8 cellular contexts compared by ENCODE assay signal in the genomic region with DNA sequence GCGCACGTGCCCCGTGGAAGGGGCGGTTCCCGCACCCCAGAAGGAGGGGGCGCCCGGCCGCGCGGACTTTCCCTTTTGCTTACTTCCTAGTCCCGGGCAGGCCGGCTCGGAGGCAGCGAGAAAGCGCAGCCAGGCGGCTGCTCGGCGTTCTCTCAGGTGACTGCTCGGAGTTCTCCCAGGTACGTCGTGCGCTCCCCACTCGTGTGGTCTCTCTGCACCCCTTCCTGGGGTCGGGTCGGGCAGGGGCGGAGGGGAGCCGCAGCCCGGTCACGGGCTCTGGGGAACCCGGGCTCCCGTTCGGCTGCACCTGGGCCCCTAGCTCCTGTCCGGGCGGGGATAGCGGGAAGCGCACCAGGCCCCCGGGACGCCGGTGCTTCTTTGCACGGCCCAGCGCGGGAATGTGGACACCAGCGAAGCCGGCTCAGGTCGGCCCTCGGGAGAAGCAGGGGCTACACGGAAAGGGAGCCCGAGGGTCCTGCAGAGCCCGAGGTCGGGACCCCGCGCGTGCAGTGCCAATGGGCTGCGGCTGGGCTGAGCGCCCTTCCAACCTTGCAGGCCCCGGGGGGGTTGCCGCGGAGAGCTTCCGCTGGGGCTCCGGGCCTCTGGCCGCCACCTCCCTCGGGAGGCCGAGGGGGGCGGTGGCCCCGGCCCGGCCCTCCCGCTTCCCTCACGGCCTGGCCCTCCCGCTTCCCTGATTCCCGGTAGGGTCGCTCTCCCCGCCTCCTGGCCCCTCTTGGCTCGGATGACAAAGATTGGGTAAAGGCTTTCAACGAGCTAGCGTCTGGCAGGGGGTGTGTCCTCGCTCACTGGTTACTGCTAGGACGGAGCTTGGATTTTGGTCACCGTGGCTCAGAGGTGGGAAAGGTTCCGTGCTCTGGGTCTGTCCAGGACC. TPM values are rescaled to one million over a fixed set of nuclear protein-coding genes. Genes with fewer than 3 reads are reported as not detected.
DNase-seq lines count a peak whose midpoint lies in the region; ATAC-seq lines count a peak whose summit lies in the region.

A gene with protein sequence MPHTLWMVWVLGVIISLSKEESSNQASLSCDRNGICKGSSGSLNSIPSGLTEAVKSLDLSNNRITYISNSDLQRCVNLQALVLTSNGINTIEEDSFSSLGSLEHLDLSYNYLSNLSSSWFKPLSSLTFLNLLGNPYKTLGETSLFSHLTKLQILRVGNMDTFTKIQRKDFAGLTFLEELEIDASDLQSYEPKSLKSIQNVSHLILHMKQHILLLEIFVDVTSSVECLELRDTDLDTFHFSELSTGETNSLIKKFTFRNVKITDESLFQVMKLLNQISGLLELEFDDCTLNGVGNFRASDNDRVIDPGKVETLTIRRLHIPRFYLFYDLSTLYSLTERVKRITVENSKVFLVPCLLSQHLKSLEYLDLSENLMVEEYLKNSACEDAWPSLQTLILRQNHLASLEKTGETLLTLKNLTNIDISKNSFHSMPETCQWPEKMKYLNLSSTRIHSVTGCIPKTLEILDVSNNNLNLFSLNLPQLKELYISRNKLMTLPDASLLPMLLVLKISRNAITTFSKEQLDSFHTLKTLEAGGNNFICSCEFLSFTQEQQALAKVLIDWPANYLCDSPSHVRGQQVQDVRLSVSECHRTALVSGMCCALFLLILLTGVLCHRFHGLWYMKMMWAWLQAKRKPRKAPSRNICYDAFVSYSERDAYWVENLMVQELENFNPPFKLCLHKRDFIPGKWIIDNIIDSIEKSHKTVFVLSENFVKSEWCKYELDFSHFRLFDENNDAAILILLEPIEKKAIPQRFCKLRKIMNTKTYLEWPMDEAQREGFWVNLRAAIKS (plus strand): TSS at position 99 of the 892 bp plus-strand sequence. CDS start 18,628 bp downstream, outside the sequence.

- no peak within 1 kb of the TSS for H3K9ac ChIP-seq in HUES48 (ENCODE audit: low read depth, low read length)

- H3K4me3 ChIP-seq in CD4-positive, CD25-positive, alpha-beta regulatory T cell (ENCODE audit: low read depth, low read length): peak within 1 kb of the TSS; percentile 52
- H3K4me3 ChIP-seq in HUES48 (ENCODE audit: low read depth, low read length): peak within 1 kb of the TSS; percentile 68

- peaks cover 43% of the 10 kb centered on the region for H3K27me3 Mint-ChIP-seq in CD4-positive, CD25-positive, alpha-beta regulatory T cell
- peaks cover 36% of the 10 kb centered on the region for H3K27me3 Mint-ChIP-seq in activated CD4-positive, alpha-beta T cell treated with anti-CD3 and anti-CD28 coated beads, Interleukin-2, amount 10 ng/mL, durations not matched to agents 24 days and 14 days

- H3K36me3 ChIP-seq in CD4-positive, CD25-positive, alpha-beta regulatory T cell (ENCODE audit: control insufficient read depth, insufficient read depth, low read length): no peaks in the 10 kb centered on the region
- H3K36me3 ChIP-seq in HUES48 (ENCODE audit: control insufficient read depth, insufficient read depth, low read length): no peaks in the 10 kb centered on the region

- ATAC-seq in CD4-positive, CD25-positive, alpha-beta regulatory T cell (ENCODE audit: low read depth in 2 of 2): peak; percentile 70 to 80
- peak; percentile 91 for ATAC-seq in GM19467 (IDR thresholded peaks at IDR 0.05; ENCODE audit: unreplicated experiment)

- H3K27me3 ChIP-seq in CD4-positive, CD25-positive, alpha-beta regulatory T cell (ENCODE audit: control insufficient read depth, insufficient read depth, low read length): peaks cover 13% of the 10 kb centered on the region
- H3K27me3 ChIP-seq in HUES48 (ENCODE audit: control insufficient read depth, insufficient read depth, low read length): peaks cover 46% of the 10 kb centered on the region

- H3K4me1 Mint-ChIP-seq in CD4-positive, CD25-positive, alpha-beta regulatory T cell: peaks cover 5 to 17% (median 12%) of the 10 kb centered on the region in 4 donors
- H3K4me1 Mint-ChIP-seq in activated CD4-positive, alpha-beta T cell treated with anti-CD3 and anti-CD28 coated beads, Interleukin-2, amount 10 ng/mL, durations not matched to agents 24 days and 14 days: peaks cover 11% of the 10 kb centered on the region

- H3K36me3 Mint-ChIP-seq in CD4-positive, CD25-positive, alpha-beta regulatory T cell: peaks cover 9% of the 10 kb centered on the region
- peaks cover 8% of the 10 kb centered on the region for H3K36me3 Mint-ChIP-seq in activated CD4-positive, alpha-beta T cell treated with anti-CD3 and anti-CD28 coated beads, Interleukin-2, amount 10 ng/mL, durations not matched to agents 24 days and 14 days (ENCODE audit: low read depth)

- peak within 1 kb of the TSS; percentile 16 to 74 (median 70) for H3K27ac Mint-ChIP-seq in CD4-positive, CD25-positive, alpha-beta regulatory T cell
- no peak within 1 kb of the TSS for H3K27ac Mint-ChIP-seq in activated CD4-positive, alpha-beta T cell treated with anti-CD3 and anti-CD28 coated beads, Interleukin-2, amount 10 ng/mL, durations not matched to agents 24 days and 14 days

- peak within 1 kb of the TSS; percentile 81 to 89 (median 86) for H3K4me3 Mint-ChIP-seq in CD4-positive, CD25-positive, alpha-beta regulatory T cell
- H3K4me3 Mint-ChIP-seq in activated CD4-positive, alpha-beta T cell treated with anti-CD3 and anti-CD28 coated beads, Interleukin-2, amount 10 ng/mL, durations not matched to agents 24 days and 14 days: peak within 1 kb of the TSS; percentile 80

- no peak within 1 kb of the TSS for H3K27ac ChIP-seq in CD4-positive, CD25-positive, alpha-beta regulatory T cell (ENCODE audit: insufficient read depth, low read length, poor library complexity, severe bottlenecking)
- H3K27ac ChIP-seq in HUES48 (ENCODE audit: low read depth, low read length): no peak within 1 kb of the TSS

- peaks cover 0 to 19% (median 5%) of the 10 kb centered on the region in 7 donors for H3K9me3 Mint-ChIP-seq in CD4-positive, CD25-positive, alpha-beta regulatory T cell
- H3K9me3 Mint-ChIP-seq in activated CD4-positive, alpha-beta T cell treated with anti-CD3 and anti-CD28 coated beads, Interleukin-2, amount 10 ng/mL, durations not matched to agents 24 days and 14 days: peaks cover 9% of the 10 kb centered on the region

- peaks cover 13 to 15% of the 10 kb centered on the region in 2 experiments for H3K9me3 ChIP-seq in CD4-positive, CD25-positive, alpha-beta regulatory T cell (ENCODE audit: control insufficient read depth in 2 of 2, low read length in 2 of 2)
- H3K9me3 ChIP-seq in HUES48 (ENCODE audit: control insufficient read depth, insufficient read depth, low read length): peaks cover 24% of the 10 kb centered on the region

- intact Hi-C loops in activated CD4-positive, alpha-beta T cell treated with anti-CD3 and anti-CD28 coated beads, Interleukin-2, amount 10 ng/mL, durations not matched to agents 24 days and 14 days (cut with micrococcal nuclease): no loop called here

- peak; percentile 38 to 58 (median 41) for DNase-seq in CD4-positive, CD25-positive, alpha-beta regulatory T cell
- peak; percentile 90 for DNase-seq in activated CD4-positive, alpha-beta T cell treated with anti-CD3 and anti-CD28 coated beads, Interleukin-2, amount 10 ng/mL, durations not matched to agents 24 days and 14 days
- DNase-seq in dermis blood vessel endothelial cell: peak; percentile 41
- DNase-seq in lung microvascular endothelial cell (ENCODE audit: low read depth in 2 of 2): peak; percentile 21 to 27
- peak; percentile 45 to 58 (median 45) for DNase-seq in stimulated activated CD4-positive, alpha-beta T cell treated with anti-CD3 and anti-CD28 coated beads, TNF-alpha, amount 100 ng/mL, for 4 hours (ENCODE audit: low read depth in 3 of 3)
- no peak for DNase-seq in GDM1 (lab: John Stamatoyannopoulos, UW)

- peaks cover 12% of the 10 kb centered on the region for H3K4me1 ChIP-seq in CD4-positive, CD25-positive, alpha-beta regulatory T cell (ENCODE audit: control insufficient read depth, insufficient read depth, low read length, poor library complexity, severe bottlenecking)
- H3K4me1 ChIP-seq in HUES48 (ENCODE audit: control insufficient read depth, insufficient read depth, low read length): peaks cover 8% of the 10 kb centered on the region; the same call in 1 of the 2 replicates

RNA-seq across cellular contexts. Expression of the gene that starts here (rescaled TPM):
- 1.4 TPM for total RNA-seq in CD4-positive, CD25-positive, alpha-beta regulatory T cell
- under 1 TPM in 3 of 4 donors, not detected in 1; 0.55 to 0.74 (median 0.64) TPM for polyA plus RNA-seq in CD4-positive, CD25-positive, alpha-beta regulatory T cell
- total RNA-seq in activated CD4-positive, alpha-beta T cell treated with anti-CD3 and anti-CD28 coated beads, Interleukin-2, amount 10 ng/mL, durations not matched to agents 24 days and 14 days: 0.21 and 0.47 TPM in 2 replicates
- total RNA-seq in dermis blood vessel endothelial cell (0.51 and 1.9 TPM in 2 replicates), lung microvascular endothelial cell (0.44 and 1.2 TPM in 2 replicates)

Comparison
In these comparisons a context has a peak if more than half of its experiments do, and no peak if none do; other contexts are left out.
1. Peak in DNase-seq in activated CD4-positive, alpha-beta T cell treated with anti-CD3 and anti-CD28 coated beads, Interleukin-2, amount 10 ng/mL, durations not matched to agents 24 days and 14 days; RNA of the gene not detected or under 1 TPM.